In genomic region chr16:75263963-75264445, GRCh38 we compare ENCODE assay signal across 8 cellular contexts. TPM values are rescaled to one million over a fixed set of nuclear protein-coding genes. Genes with fewer than 3 reads are reported as not detected.
DNase-seq lines count a peak whose midpoint lies in the region; ATAC-seq and TF ChIP-seq lines count a peak whose summit lies in the region.

No MANE protein-coding gene starts in this region.

- no peaks in the 10 kb centered on the region for H3K9me3 Mint-ChIP-seq in activated T-cell treated with anti-CD3 and anti-CD28 coated beads, Interleukin-2, amount 50 U/mL, for 72 hours
- H3K9me3 Mint-ChIP-seq in memory B cell: no peaks in the 10 kb centered on the region

- intact Hi-C loops in uterus (cut with DNase I; ENCODE audit: low total_unique reads): no loop called here

- H3K9me3 ChIP-seq in uterus: no peaks in the 10 kb centered on the region

- H3K27me3 Mint-ChIP-seq in activated T-cell treated with anti-CD3 and anti-CD28 coated beads, Interleukin-2, amount 50 U/mL, for 72 hours (ENCODE audit: low read depth): peaks cover 42% of the 10 kb centered on the region
- peaks cover 31% of the 10 kb centered on the region for H3K27me3 Mint-ChIP-seq in memory B cell

- H3K27ac Mint-ChIP-seq in activated T-cell treated with anti-CD3 and anti-CD28 coated beads, Interleukin-2, amount 50 U/mL, for 72 hours: no peak overlapping the region
- no peak overlapping the region for H3K27ac Mint-ChIP-seq in memory B cell

- peak overlapping the region; percentile 84 to 91 for H3K27ac ChIP-seq in uterus

- H3K27me3 ChIP-seq in uterus: no peaks in the 10 kb centered on the region

- peaks cover 4% of the 10 kb centered on the region for H3K4me1 Mint-ChIP-seq in activated T-cell treated with anti-CD3 and anti-CD28 coated beads, Interleukin-2, amount 50 U/mL, for 72 hours (ENCODE audit: low read depth)
- peaks cover 4% of the 10 kb centered on the region for H3K4me1 Mint-ChIP-seq in memory B cell

- peak overlapping the region; percentile 64 to 68 for H3K4me3 Mint-ChIP-seq in activated T-cell treated with anti-CD3 and anti-CD28 coated beads, Interleukin-2, amount 50 U/mL, for 72 hours
- peak overlapping the region; percentile 66 for H3K4me3 Mint-ChIP-seq in memory B cell

- H3K4me1 ChIP-seq in uterus: peaks cover 0 to 16% of the 10 kb centered on the region in 2 donors

- peak overlapping the region; percentile 73 to 76 for H3K4me3 ChIP-seq in uterus

- no peaks in the 10 kb centered on the region for H3K36me3 ChIP-seq in uterus

- ATAC-seq in activated T-cell treated with anti-CD3 and anti-CD28 coated beads, Interleukin-2, amount 50 U/mL, for 72 hours (replicated peaks in 1 of 2): no peak
- ATAC-seq in memory B cell (ENCODE audit: low read depth) (no peak), HG03280 (IDR thresholded peaks at IDR 0.05; ENCODE audit: unreplicated experiment) (no peak), GM18858 (IDR thresholded peaks at IDR 0.05; ENCODE audit: unreplicated experiment) (no peak)

- no peak for TF ChIP-seq POLR2A in uterus (IDR thresholded peaks at IDR 0.05)

- H3K36me3 Mint-ChIP-seq in activated T-cell treated with anti-CD3 and anti-CD28 coated beads, Interleukin-2, amount 50 U/mL, for 72 hours (ENCODE audit: insufficient read depth in 2 of 2): no peaks in the 10 kb centered on the region
- H3K36me3 Mint-ChIP-seq in memory B cell: no peaks in the 10 kb centered on the region

- no peak for TF ChIP-seq CTCF in uterus (IDR thresholded peaks at IDR 0.05)

- no peak for DNase-seq in activated T-cell treated with anti-CD3 and anti-CD28 coated beads, Interleukin-2, amount 50 U/mL, for 72 hours
- DNase-seq in activated T-cell treated with anti-CD3 and anti-CD28 coated beads for 4 hours (no peak), cerebellar cortex (ENCODE audit: low spot score) (peak; percentile 50), memory B cell (ENCODE audit: low spot score in 2 of 2) (no peak), uterus (peak in 1 of 2 donors; percentile 42), NCI-H2107 (lab: John Stamatoyannopoulos, UW) (no peak)

RNA-seq across cellular contexts. Expression of gene BCAR1, which starts 12.6 kb away (rescaled TPM):
- 1 to 10 TPM; 1.2 to 1.5 TPM for total RNA-seq in activated T-cell treated with anti-CD3 and anti-CD28 coated beads, Interleukin-2, amount 50 U/mL, for 72 hours
- 100 to 1,000 TPM in 1 of 4 donors, 10 to 100 TPM in 3; 42.8 to 104 (median 47.2) TPM for total RNA-seq in uterus

RNA-seq across cellular contexts. Expression of gene CTRB1, which starts 45.2 kb away (rescaled TPM):
- total RNA-seq in activated T-cell treated with anti-CD3 and anti-CD28 coated beads, Interleukin-2, amount 50 U/mL, for 72 hours: not detected
- not detected for total RNA-seq in uterus

RNA-seq across cellular contexts. Expression of gene CTRB2, which starts 57.0 kb away (rescaled TPM):
- not detected for total RNA-seq in activated T-cell treated with anti-CD3 and anti-CD28 coated beads, Interleukin-2, amount 50 U/mL, for 72 hours
- not detected for total RNA-seq in uterus

Comparison
In these comparisons a context has a peak if more than half of its experiments do, and no peak if none do; other contexts are left out.
1. RNA of gene BCAR1, which starts 12.6 kb away (total RNA-seq): 42.8 to 104 TPM in uterus; 1.2 to 1.5 TPM in activated T-cell treated with anti-CD3 and anti-CD28 coated beads, Interleukin-2, amount 50 U/mL, for 72 hours; every median in the first group is over 10 times any median in the second.